Comparison of ENCODE assay signal across 8 cellular contexts in the genomic region with DNA sequence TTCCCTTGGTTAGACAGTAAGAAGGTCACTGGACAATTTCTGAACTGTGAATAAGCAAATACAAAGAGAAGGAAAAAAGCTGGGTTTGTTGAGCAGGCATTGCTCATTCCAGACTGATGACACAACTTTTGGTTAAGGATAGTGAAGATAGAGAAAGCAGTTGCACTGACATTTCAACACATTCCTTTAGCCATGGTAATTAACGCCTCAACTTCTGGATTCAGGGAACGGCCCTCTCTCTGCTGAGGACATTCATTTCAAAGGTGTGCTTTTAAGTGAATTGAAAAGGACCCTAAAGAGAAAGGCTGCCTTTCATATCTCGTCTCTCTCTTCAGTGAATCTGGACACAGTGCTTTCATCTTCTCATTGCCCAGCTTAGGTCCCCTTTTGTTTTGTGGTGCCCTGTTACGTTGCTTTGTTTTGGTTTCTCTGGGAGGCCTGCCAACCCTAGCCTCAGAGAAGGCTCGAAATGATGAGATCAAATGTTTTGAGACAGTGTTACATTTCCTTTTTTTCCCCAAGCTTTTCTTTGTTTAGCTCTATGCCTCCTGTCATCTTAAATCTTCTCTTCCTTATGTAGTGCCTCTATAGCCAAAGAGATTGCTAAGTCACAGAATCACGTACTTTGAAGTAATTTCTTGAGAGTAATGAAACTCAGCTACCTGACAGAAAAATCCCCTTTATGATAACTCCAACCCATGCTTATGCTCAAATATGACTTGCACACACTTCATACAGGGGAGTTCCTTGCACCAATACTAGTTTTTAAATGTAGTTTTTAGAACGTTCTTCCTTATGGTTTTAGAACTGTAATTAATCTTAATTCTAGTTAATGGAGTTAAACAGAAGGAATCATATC.
DNase-seq lines count a peak whose midpoint lies in the region; ATAC-seq, FAIRE-seq and TF ChIP-seq lines count a peak whose summit lies in the region.

No MANE protein-coding gene starts in this region.

- H3K4me1 ChIP-seq in keratinocyte (ENCODE audit: control insufficient read depth, extremely low read depth, insufficient read depth, low read length): peaks cover 36% of the 10 kb centered on the region
- H3K4me1 ChIP-seq in small intestine (ENCODE audit: control insufficient read depth in 2 of 2, insufficient read depth in 1 of 2, low read depth in 1 of 2, low read length in 1 of 2): no peaks in the 10 kb centered on the region
- H3K4me1 ChIP-seq in body of pancreas: no peaks in the 10 kb centered on the region

- H3K27ac Mint-ChIP-seq in activated naive CD4-positive, alpha-beta T cell treated with anti-CD3 and anti-CD28 coated beads, Interleukin-2, amount 50 U/mL, for 72 hours: peak overlapping the region in 1 of 2 donors; percentile 52
- H3K27ac Mint-ChIP-seq in glutamatergic neuron (ENCODE audit: unreplicated experiment): no peak overlapping the region

- H3K4me3 Mint-ChIP-seq in glutamatergic neuron (ENCODE audit: unreplicated experiment): no peak overlapping the region

- H3K36me3 ChIP-seq in keratinocyte (ENCODE audit: control insufficient read depth in 2 of 2, extremely low read depth in 1 of 2, insufficient read depth in 2 of 2, low read length in 2 of 2) (peaks cover 0 to 1% of the 10 kb centered on the region in 2 experiments), small intestine (ENCODE audit: control insufficient read depth in 2 of 2, insufficient read depth in 2 of 2, low read length in 2 of 2) (no peaks in the 10 kb centered on the region), body of pancreas (replicated peaks in 1 of 2; ENCODE audit: insufficient read depth in 1 of 2, low read depth in 2 of 2) (no peaks in the 10 kb centered on the region)

- no peaks in the 10 kb centered on the region for H3K9me1 ChIP-seq in keratinocyte (ENCODE audit: control insufficient read depth, extremely low read depth, insufficient read depth, low read length)

- H3K4me1 Mint-ChIP-seq in glutamatergic neuron (ENCODE audit: low read depth, unreplicated experiment): no peaks in the 10 kb centered on the region

- TF ChIP-seq POLR2A in GM12891 (IDR thresholded peaks at IDR 0.05; ENCODE audit: low read depth, low read length) (no peak), body of pancreas (IDR thresholded peaks at IDR 0.05) (no peak)

- no peaks in the 10 kb centered on the region for H3K36me3 Mint-ChIP-seq in activated naive CD4-positive, alpha-beta T cell treated with anti-CD3 and anti-CD28 coated beads, Interleukin-2, amount 50 U/mL, for 72 hours
- H3K36me3 Mint-ChIP-seq in glutamatergic neuron (ENCODE audit: unreplicated experiment): no peaks in the 10 kb centered on the region

- FAIRE-seq in GM12891 (lab: Jason Lieb, UNC) (peak; percentile 28), keratinocyte (lab: Jason Lieb, UNC) (peak; percentile 98), small intestine (lab: Jason Lieb, UNC) (no peak)

- intact Hi-C loops in body of pancreas (cut with DNase I): no loop called here

- dilution Hi-C loops in keratinocyte (cut with MboI; ENCODE audit: extremely low pct_ligation_motif_present, low sequenced_read_pairs): no loop called here

- TF ChIP-seq CTCF in keratinocyte (optimal IDR thresholded peaks at IDR 0.05 in 1 of 3, IDR thresholded peaks at IDR 0.05 in 1 of 3, conservative IDR thresholded peaks at IDR 0.05 in 1 of 3; ENCODE audit: extremely low read depth in 1 of 3, insufficient read depth in 2 of 3, low read length in 3 of 3) (no peak), glutamatergic neuron (IDR thresholded peaks at IDR 0.05; ENCODE audit: partially characterized antibody, unreplicated experiment) (no peak), body of pancreas (IDR thresholded peaks at IDR 0.05) (no peak)

- no peaks in the 10 kb centered on the region for H4K20me1 ChIP-seq in keratinocyte (ENCODE audit: control insufficient read depth, extremely low read depth, insufficient read depth, low read length)

- peak overlapping the region; percentile 75 for H3K9ac ChIP-seq in keratinocyte (ENCODE audit: control insufficient read depth, extremely low read depth, insufficient read depth, low read length)

- 42 to 72% (median 60%) methylated on average over 6 to 7 of the region's 7 CpGs for WGBS in small intestine, 3 donors
- WGBS in body of pancreas, 2 donors: 46 to 49% methylated on average over 7 of the region's 7 CpGs

- H3K79me2 ChIP-seq in keratinocyte (ENCODE audit: control insufficient read depth, insufficient read depth, low read length): peaks cover 34% of the 10 kb centered on the region

- peak overlapping the region in 2 of 3 experiments; percentile 58 to 62 for H3K4me3 ChIP-seq in keratinocyte (ENCODE audit: control insufficient read depth in 2 of 3, extremely low read depth in 1 of 3, insufficient read depth in 2 of 3, low read depth in 1 of 3, low read length in 3 of 3)
- H3K4me3 ChIP-seq in small intestine (ENCODE audit: low read depth in 1 of 2, low read length in 2 of 2): no peak overlapping the region
- H3K4me3 ChIP-seq in body of pancreas: no peak overlapping the region

- H3K27me3 ChIP-seq in keratinocyte (ENCODE audit: control insufficient read depth, extremely low read depth, insufficient read depth, low read length): no peaks in the 10 kb centered on the region
- no peaks in the 10 kb centered on the region for H3K27me3 ChIP-seq in small intestine (ENCODE audit: control insufficient read depth in 2 of 2, insufficient read depth in 2 of 2, low read length in 2 of 2)
- H3K27me3 ChIP-seq in body of pancreas: no peaks in the 10 kb centered on the region

- no peaks in the 10 kb centered on the region for H3K27me3 Mint-ChIP-seq in glutamatergic neuron (ENCODE audit: unreplicated experiment)

- DNase-seq in GM12891 (ENCODE audit: insufficient read length, low spot score): no peak
- DNase-seq in activated naive CD4-positive, alpha-beta T cell treated with anti-CD3 and anti-CD28 coated beads, Interleukin-2, amount 50 U/mL, for 72 hours (ENCODE audit: low spot score in 2 of 2): peak in 1 of 2 donors; percentile 49
- DNase-seq in keratinocyte (ENCODE audit: low read depth, low spot score): no peak
- DNase-seq in glutamatergic neuron: no peak
- DNase-seq in small intestine: no peak
- DNase-seq in body of pancreas: no peak
- no peak for DNase-seq in SKM-1 (lab: John Stamatoyannopoulos, UW; ENCODE audit: unreplicated experiment)

- peak overlapping the region; percentile 94 for H3K27ac ChIP-seq in keratinocyte (ENCODE audit: control insufficient read depth, insufficient read depth, low read length)
- H3K27ac ChIP-seq in small intestine (ENCODE audit: low read depth in 1 of 2, low read length in 1 of 2): no peak overlapping the region
- no peak overlapping the region for H3K27ac ChIP-seq in body of pancreas

- no peaks in the 10 kb centered on the region for H3K9me3 Mint-ChIP-seq in activated naive CD4-positive, alpha-beta T cell treated with anti-CD3 and anti-CD28 coated beads, Interleukin-2, amount 50 U/mL, for 72 hours
- H3K9me3 Mint-ChIP-seq in glutamatergic neuron (ENCODE audit: unreplicated experiment): no peaks in the 10 kb centered on the region

- ATAC-seq in HG03342 (IDR thresholded peaks at IDR 0.05; ENCODE audit: unreplicated experiment): peak; percentile 52
- peak; percentile 85 to 95 for ATAC-seq in activated naive CD4-positive, alpha-beta T cell treated with anti-CD3 and anti-CD28 coated beads, Interleukin-2, amount 50 U/mL, for 72 hours
- no peak for ATAC-seq in body of pancreas

- H3K9me3 ChIP-seq in keratinocyte (ENCODE audit: control insufficient read depth, low read depth, low read length) (no peaks in the 10 kb centered on the region), small intestine (ENCODE audit: control insufficient read depth, low read depth) (no peaks in the 10 kb centered on the region), body of pancreas (no peaks in the 10 kb centered on the region)

- peak overlapping the region; percentile 67 for H2AFZ ChIP-seq in keratinocyte (ENCODE audit: control insufficient read depth, low read length)

- H3K4me2 ChIP-seq in keratinocyte (ENCODE audit: control insufficient read depth, extremely low read depth, insufficient read depth, low read depth, low read length): peak overlapping the region; percentile 91

TF ChIP-seq in GM12891, 5 proteins besides CTCF, POLR2A, EP300 and RAD21:
- TF ChIP-seq POLR2AphosphoS5 (IDR thresholded peaks at IDR 0.05; ENCODE audit: low read depth, low read length) (no peak), TAF1 (IDR thresholded peaks at IDR 0.05; ENCODE audit: low read depth, low read length) (no peak), PAX5 (IDR thresholded peaks at IDR 0.05; ENCODE audit: insufficient read depth, low read length, severe bottlenecking) (no peak), SPI1 (IDR thresholded peaks at IDR 0.05; ENCODE audit: low read depth, low read length) (no peak), POU2F2 (IDR thresholded peaks at IDR 0.05; ENCODE audit: low read depth, low read length) (no peak)

Comparison
In these comparisons a context has a peak if more than half of its experiments do, and no peak if none do; other contexts are left out.
1. H3K4me3 ChIP-seq: peak in keratinocyte (2 of 3); none in small intestine (0 of 2) and body of pancreas (0 of 2).